ENCODE assay signal across 8 cellular contexts in the genomic region with DNA sequence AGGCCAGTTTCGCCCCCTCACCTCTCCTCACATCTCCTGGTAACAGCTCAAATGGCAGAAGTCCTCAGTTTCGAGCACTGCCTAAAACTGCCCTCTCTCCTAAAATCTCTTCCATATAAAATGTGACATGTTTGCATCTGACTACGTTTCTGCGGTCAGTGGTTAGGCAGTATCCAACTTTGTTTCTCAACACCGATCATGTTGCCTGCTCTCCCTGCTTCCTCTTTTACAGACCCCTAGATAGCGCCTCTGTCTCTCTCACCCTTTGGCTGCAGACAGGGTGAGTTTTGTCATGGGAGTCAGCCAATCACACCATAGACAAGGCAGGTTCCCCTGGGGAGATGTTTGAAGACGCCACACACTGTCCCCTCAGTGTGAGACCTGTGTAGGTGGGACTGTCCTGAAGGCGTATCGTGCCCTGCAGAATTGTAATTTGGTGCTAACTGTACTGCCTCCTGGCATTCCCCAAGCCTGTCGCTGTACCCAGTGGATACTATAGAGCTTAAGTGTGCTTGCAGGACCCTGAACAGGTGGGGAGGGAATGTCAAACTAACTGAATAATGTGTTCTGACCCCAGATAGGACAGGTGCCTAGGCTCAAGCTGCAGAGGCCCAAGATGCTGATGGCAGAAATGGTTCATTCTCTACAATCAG. TPM values are rescaled to one million over a fixed set of nuclear protein-coding genes. Genes with fewer than 3 reads are reported as not detected.
A peak's percentile ranks its signal among the peaks of the same experiment; 100 is the strongest.
DNase-seq lines count a peak whose midpoint lies in the region; ATAC-seq lines count a peak whose summit lies in the region.

No MANE protein-coding gene starts in this region.

- DNase-seq in activated T-cell treated with anti-CD3 and anti-CD28 coated beads, Interleukin-2, amount 50 U/mL, for 1 hour: peak; percentile 21
- no peak for DNase-seq in activated T-cell treated with anti-CD3 and anti-CD28 coated beads for 4 hours
- DNase-seq in activated CD8-positive, alpha-beta T cell treated with anti-CD3 and anti-CD28 coated beads, Interleukin-2, amount 10 ng/mL, durations not matched to agents 7 days and 5 days: peak; percentile 22
- no peak for DNase-seq in left cardiac atrium
- no peak for DNase-seq in sciatic nerve (ENCODE audit: low spot score)
- DNase-seq in NCI-H446 treated with DMSO at 0.1 percent for 48 hours (lab: John Stamatoyannopoulos, UW): no peak
- DNase-seq in NCI-H2081 treated with DMSO at 0.1 percent for 48 hours (lab: John Stamatoyannopoulos, UW): no peak

- ATAC-seq in HG03097 (IDR thresholded peaks at IDR 0.05; ENCODE audit: low FRiP score, unreplicated experiment) (peak; percentile 50), left cardiac atrium (peak; percentile 6 to 35), sciatic nerve (peak; percentile 66)
- ATAC-seq in activated CD8-positive, alpha-beta T cell treated with anti-CD3 and anti-CD28 coated beads, Interleukin-2, amount 10 ng/mL, durations not matched to agents 7 days and 5 days: peak; percentile 14

- H3K4me1 Mint-ChIP-seq in activated CD8-positive, alpha-beta T cell treated with anti-CD3 and anti-CD28 coated beads, Interleukin-2, amount 10 ng/mL, durations not matched to agents 7 days and 5 days (ENCODE audit: low read depth): peaks cover 29% of the 10 kb centered on the region

- peaks cover 20% of the 10 kb centered on the region for H3K36me3 Mint-ChIP-seq in activated CD8-positive, alpha-beta T cell treated with anti-CD3 and anti-CD28 coated beads, Interleukin-2, amount 10 ng/mL, durations not matched to agents 7 days and 5 days (ENCODE audit: low read depth)

- peak overlapping the region; percentile 57 for H3K27ac Mint-ChIP-seq in activated CD8-positive, alpha-beta T cell treated with anti-CD3 and anti-CD28 coated beads, Interleukin-2, amount 10 ng/mL, durations not matched to agents 7 days and 5 days

- peak overlapping the region; percentile 75 for H3K4me3 Mint-ChIP-seq in activated CD8-positive, alpha-beta T cell treated with anti-CD3 and anti-CD28 coated beads, Interleukin-2, amount 10 ng/mL, durations not matched to agents 7 days and 5 days

- CTCF ChIA-PET in activated CD8-positive, alpha-beta T cell treated with anti-CD3 and anti-CD28 coated beads, Interleukin-2, amount 10 ng/mL, durations not matched to agents 7 days and 5 days (lab: Charles Lee): interaction anchor here (1.1 kb wide), 1 partner anchor 81 kb away, joined by 3 read pairs; a partner anchor contains a TSS

- no peaks in the 10 kb centered on the region for H3K9me3 Mint-ChIP-seq in activated CD8-positive, alpha-beta T cell treated with anti-CD3 and anti-CD28 coated beads, Interleukin-2, amount 10 ng/mL, durations not matched to agents 7 days and 5 days (ENCODE audit: insufficient read depth)

- intact Hi-C loops in left cardiac atrium (cut with DNase I) (no loop called here), sciatic nerve (cut with DNase I) (no loop called here)

- POLR2A ChIA-PET in activated CD8-positive, alpha-beta T cell treated with anti-CD3 and anti-CD28 coated beads, Interleukin-2, amount 10 ng/mL, durations not matched to agents 7 days and 5 days (lab: Charles Lee): interaction anchor here (1.4 kb wide), 1 partner anchor 8 kb away, joined by 3 read pairs; no protein-coding TSS in a partner anchor

- H3K27me3 Mint-ChIP-seq in activated CD8-positive, alpha-beta T cell treated with anti-CD3 and anti-CD28 coated beads, Interleukin-2, amount 10 ng/mL, durations not matched to agents 7 days and 5 days (ENCODE audit: low read depth): peaks cover 7% of the 10 kb centered on the region

RNA-seq across cellular contexts. Expression of a gene that starts 1.1 kb away (rescaled TPM):
- total RNA-seq in activated CD8-positive, alpha-beta T cell treated with anti-CD3 and anti-CD28 coated beads, Interleukin-2, amount 10 ng/mL, durations not matched to agents 7 days and 5 days: 10 to 100 TPM; 53.1 to 62.9 TPM
- total RNA-seq in left cardiac atrium (10 to 100 TPM; 80.1 to 84.2 TPM), sciatic nerve (103 TPM)

RNA-seq across cellular contexts. Expression of a gene that starts 45.6 kb away (rescaled TPM):
- total RNA-seq in activated CD8-positive, alpha-beta T cell treated with anti-CD3 and anti-CD28 coated beads, Interleukin-2, amount 10 ng/mL, durations not matched to agents 7 days and 5 days: under 1 TPM; 0.50 to 0.55 TPM
- total RNA-seq in left cardiac atrium: 10 to 100 TPM in 1 of 2 donors, 1 to 10 TPM in 1; 5.5 to 12.0 TPM
- 6.6 TPM for total RNA-seq in sciatic nerve

Comparison
In these comparisons a context has a peak if more than half of its experiments do, and no peak if none do; other contexts are left out.
1. DNase-seq: peak in activated T-cell treated with anti-CD3 and anti-CD28 coated beads, Interleukin-2, amount 50 U/mL, for 1 hour (single experiment) and activated CD8-positive, alpha-beta T cell treated with anti-CD3 and anti-CD28 coated beads, Interleukin-2, amount 10 ng/mL, durations not matched to agents 7 days and 5 days (single experiment); none in activated T-cell treated with anti-CD3 and anti-CD28 coated beads for 4 hours (single experiment), left cardiac atrium (single experiment), sciatic nerve (single experiment), NCI-H446 treated with DMSO at 0.1 percent for 48 hours (single experiment) and NCI-H2081 treated with DMSO at 0.1 percent for 48 hours (single experiment).
2. ATAC-seq: peak in every context shown above with its lines; median percentile 66 in sciatic nerve; 50 in HG03097; 20 in left cardiac atrium; 14 in activated CD8-positive, alpha-beta T cell treated with anti-CD3 and anti-CD28 coated beads, Interleukin-2, amount 10 ng/mL, durations not matched to agents 7 days and 5 days.